Comparison of ENCODE assay signal across 1 cellular context in genomic region chr19:43662487-43662886, GRCh38.
TF ChIP-seq lines count a peak whose summit lies in the region.

No MANE protein-coding gene starts in this region.

TF ChIP-seq in IMR-90, 13 proteins besides CTCF, POLR2A, EP300 and RAD21 (continued from another document):
- TF ChIP-seq RFX5 (IDR thresholded peaks at IDR 0.05; ENCODE audit: low read depth, low read length) (no peak), ELK1 (IDR thresholded peaks at IDR 0.05; ENCODE audit: borderline replicate concordance, low read depth, low read length) (no peak), USF2 (IDR thresholded peaks at IDR 0.05; ENCODE audit: low read depth, low read length) (no peak)
